ENCODE assay signal across 1 cellular context in genomic region chr17:81644496-81644895, GRCh38.
TF ChIP-seq lines count a peak whose summit lies in the region.

No MANE protein-coding gene starts in this region.

TF ChIP-seq in H1, 55 proteins besides CTCF, POLR2A, EP300 and RAD21:
- TF ChIP-seq CHD1 (IDR thresholded peaks at IDR 0.05; ENCODE audit: low read depth, low read length): no peak
- no peak for TF ChIP-seq FOSL1 (IDR thresholded peaks at IDR 0.05; ENCODE audit: insufficient read depth, low read depth, low read length)
- no peak for TF ChIP-seq SAP30 (IDR thresholded peaks at IDR 0.05; ENCODE audit: insufficient read depth, insufficient replicate concordance, low read length)
- no peak for TF ChIP-seq TAF7 (optimal IDR thresholded peaks at IDR 0.05; ENCODE audit: borderline replicate concordance, low read depth, low read length)
- TF ChIP-seq EGR1 (IDR thresholded peaks at IDR 0.05; ENCODE audit: borderline replicate concordance, low read depth, low read length): no peak
- no peak for TF ChIP-seq GTF2F1 (IDR thresholded peaks at IDR 0.05; ENCODE audit: borderline replicate concordance, low read depth, low read length)
- TF ChIP-seq JUND (IDR thresholded peaks at IDR 0.05; ENCODE audit: low read length): no peak
- TF ChIP-seq, protein P1, sequence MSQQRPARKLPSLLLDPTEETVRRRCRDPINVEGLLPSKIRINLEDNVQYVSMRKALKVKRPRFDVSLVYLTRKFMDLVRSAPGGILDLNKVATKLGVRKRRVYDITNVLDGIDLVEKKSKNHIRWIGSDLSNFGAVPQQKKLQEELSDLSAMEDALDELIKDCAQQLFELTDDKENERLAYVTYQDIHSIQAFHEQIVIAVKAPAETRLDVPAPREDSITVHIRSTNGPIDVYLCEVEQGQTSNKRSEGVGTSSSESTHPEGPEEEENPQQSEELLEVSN (IDR thresholded peaks at IDR 0.05): no peak
- no peak for TF ChIP-seq SIN3A (conservative IDR thresholded peaks at IDR 0.05 in 1 of 2, IDR thresholded peaks at IDR 0.05 in 1 of 2; ENCODE audit: low read depth in 1 of 2, low read length in 2 of 2)
- no peak for TF ChIP-seq BCL11A (IDR thresholded peaks at IDR 0.05; ENCODE audit: low read depth in 2 of 2, low read length in 2 of 2)
- TF ChIP-seq KDM4A (IDR thresholded peaks at IDR 0.05; ENCODE audit: low read depth, low read length, severe bottlenecking): no peak
- TF ChIP-seq CREB1 (IDR thresholded peaks at IDR 0.05): no peak
- TF ChIP-seq RXRA (IDR thresholded peaks at IDR 0.05; ENCODE audit: insufficient read depth, low read depth, low read length): no peak
- TF ChIP-seq TBP (IDR thresholded peaks at IDR 0.05; ENCODE audit: low read depth, low read length): no peak
- no peak for TF ChIP-seq NANOG (IDR thresholded peaks at IDR 0.05; ENCODE audit: insufficient read depth, low read depth, low read length, poor library complexity, severe bottlenecking)
- TF ChIP-seq MAFK (IDR thresholded peaks at IDR 0.05; ENCODE audit: low read depth, low read length): no peak
TF ChIP-seq in H1: peak in this region for 0.
